8 cellular contexts compared by ENCODE assay signal in genomic region chr17:81636505-81637288, GRCh38.
DNase-seq lines count a peak whose midpoint lies in the region; ATAC-seq lines count a peak whose summit lies in the region.

Gene NPLOC4, minus strand, starts transcription at chr17:81637112. Its CDS starts 182 bp downstream, at chr17:81636930.
Gene TSPAN10, plus strand, starts transcription at chr17:81637196. Its CDS starts 5,217 bp downstream, at chr17:81642413.

- H3K27ac Mint-ChIP-seq in memory B cell, result peak within 1 kb of the TSS; percentile 81

- H3K4me1 Mint-ChIP-seq in memory B cell, result peaks cover 12% of the 10 kb centered on the region

- H3K36me3 ChIP-seq in BLaER1, result peaks cover 23% of the 10 kb centered on the region
- no peaks in the 10 kb centered on the region for H3K36me3 ChIP-seq in effector memory CD4-positive, alpha-beta T cell (ENCODE audit: control insufficient read depth, insufficient read depth, low read length)

- peaks cover 2% of the 10 kb centered on the region for H3K36me3 Mint-ChIP-seq in memory B cell

- peaks cover 51% of the 10 kb centered on the region for H4K20me1 ChIP-seq in BLaER1

- H3K4me3 Mint-ChIP-seq in memory B cell, result peak within 1 kb of the TSS; percentile 97

- H3K4me1 ChIP-seq in BLaER1, result peaks cover 29% of the 10 kb centered on the region
- H3K4me1 ChIP-seq in effector memory CD4-positive, alpha-beta T cell (ENCODE audit: control insufficient read depth, insufficient read depth, low read length, poor library complexity, severe bottlenecking), result peaks cover 10% of the 10 kb centered on the region

- peak; percentile 70 for DNase-seq in NCI-H82 treated with DMSO at 0.1 percent for 48 hours (lab: John Stamatoyannopoulos, UW; ENCODE audit: unreplicated experiment)
- peak; percentile 96 for DNase-seq in activated CD8-positive, alpha-beta memory T cell treated with anti-CD3 and anti-CD28 coated beads for 24 hours
- DNase-seq in effector memory CD4-positive, alpha-beta T cell, result peak; percentile 63 to 72 (median 70)
- peak; percentile 85 to 90 for DNase-seq in memory B cell (ENCODE audit: low spot score in 2 of 2)
- DNase-seq in stimulated activated CD8-positive, alpha-beta memory T cell treated with anti-CD3 and anti-CD28 coated beads, Interleukin-12 subunit alpha, Interleukin-12 subunit beta, amount 100 ng/mL, for 1 hour (ENCODE audit: low read depth), result peak; percentile 72

- no peaks in the 10 kb centered on the region for H3K27me3 ChIP-seq in BLaER1
- H3K27me3 ChIP-seq in effector memory CD4-positive, alpha-beta T cell (replicated peaks; ENCODE audit: control insufficient read depth, insufficient read depth, low read length, poor library complexity, severe bottlenecking), result no peaks in the 10 kb centered on the region

- H3K9ac ChIP-seq in BLaER1, result peak within 1 kb of the TSS; percentile 94

- H3K4me3 ChIP-seq in BLaER1, result peak within 1 kb of the TSS; percentile 91
- peak within 1 kb of the TSS; percentile 79 for H3K4me3 ChIP-seq in effector memory CD4-positive, alpha-beta T cell (ENCODE audit: insufficient read depth, low read depth, low read length, poor library complexity, severe bottlenecking)

- ATAC-seq in GM19324 (IDR thresholded peaks at IDR 0.05; ENCODE audit: low FRiP score, unreplicated experiment), result peak; percentile 89
- peak; percentile 83 for ATAC-seq in HG03565 (IDR thresholded peaks at IDR 0.05; ENCODE audit: unreplicated experiment)
- ATAC-seq in memory B cell (ENCODE audit: low read depth), result peak; percentile 91

- H3K27me3 Mint-ChIP-seq in memory B cell, result no peaks in the 10 kb centered on the region

- H3K9me3 Mint-ChIP-seq in memory B cell, result no peaks in the 10 kb centered on the region

- H3K9me3 ChIP-seq in BLaER1, result no peaks in the 10 kb centered on the region
- no peaks in the 10 kb centered on the region for H3K9me3 ChIP-seq in effector memory CD4-positive, alpha-beta T cell (ENCODE audit: control insufficient read depth, low read length)

- H3K27ac ChIP-seq in BLaER1, result peak within 1 kb of the TSS; percentile 95
- H3K27ac ChIP-seq in effector memory CD4-positive, alpha-beta T cell (ENCODE audit: insufficient read depth, low read length, poor library complexity, severe bottlenecking), result peak within 1 kb of the TSS; percentile 70

- peak within 1 kb of the TSS; percentile 94 for H3K4me2 ChIP-seq in BLaER1

Comparison
In these comparisons a context has a peak if more than half of its experiments do, and no peak if none do; other contexts are left out.
1. Peak in every context shown above with its lines: DNase-seq, ATAC-seq, H3K4me3 ChIP-seq and H3K27ac ChIP-seq.